Comparison of ENCODE assay signal across 16 cellular contexts in genomic region chr11:61885166-61885778, GRCh38. TPM values are rescaled to one million over a fixed set of nuclear protein-coding genes. Genes with fewer than 3 reads are reported as not detected.
DNase-seq lines count a peak whose midpoint lies in the region; ATAC-seq and TF ChIP-seq lines count a peak whose summit lies in the region.
"Had no signal": no experiment of that assay in that cellular context is flagged by ENCODE, and none has a peak within 500 bp of the region (broad histone marks: within the 10 kb centered on the region; RNA-seq: fewer than 3 reads in every experiment).

No MANE protein-coding gene starts in this region.

- H3K27ac ChIP-seq in mesenchymal stem cell (ENCODE audit: low read length, poor library complexity, severe bottlenecking) (no peak overlapping the region), ovary (no peak overlapping the region)
- H3K27ac ChIP-seq: cardiac muscle cell, prostate gland had no signal

- H3K9ac ChIP-seq in mesenchymal stem cell (ENCODE audit: low read length): no peak overlapping the region

- peaks cover 0 to 27% of the 10 kb centered on the region in 2 experiments for H3K36me3 ChIP-seq in mesenchymal stem cell (ENCODE audit: control insufficient read depth in 1 of 2, insufficient read depth in 2 of 2, low read depth in 1 of 2, low read length in 2 of 2)
- no peaks in the 10 kb centered on the region for H3K36me3 ChIP-seq in ovary
- H3K36me3 ChIP-seq: cardiac muscle cell, prostate gland had no signal

- H2AK5ac ChIP-seq in mesenchymal stem cell (ENCODE audit: low read length, severe bottlenecking): peak overlapping the region; percentile 8

- H3K4me3 ChIP-seq in mesenchymal stem cell (ENCODE audit: insufficient read depth in 1 of 2, low read depth in 1 of 2, low read length in 2 of 2): no peak overlapping the region
- H3K4me3 ChIP-seq in ovary: no peak overlapping the region
- H3K4me3 ChIP-seq: cardiac muscle cell, prostate gland had no signal

- no peak overlapping the region for H3K4me2 ChIP-seq in mesenchymal stem cell (ENCODE audit: low read length, poor library complexity, severe bottlenecking)

- H2BK5ac ChIP-seq in mesenchymal stem cell (ENCODE audit: low read depth, low read length, poor library complexity, severe bottlenecking): no peak overlapping the region

- intact Hi-C loops in ovary (cut with DNase I): no loop called here
- intact Hi-C loops in posterior vena cava (cut with DNase I): no loop called here

- no peak for TF ChIP-seq CTCF in ovary (IDR thresholded peaks at IDR 0.05)

- DNase-seq in DMS79 treated with DMSO at 0.1 percent for 48 hours (lab: John Stamatoyannopoulos, UW) (peak; percentile 87), LHCN-M2 (ENCODE audit: low read depth) (peak; percentile 68), NCI-H69 (lab: John Stamatoyannopoulos, UW) (peak; percentile 29), mesenchymal stem cell (peak; percentile 22), ovary (no peak), posterior vena cava (ENCODE audit: low spot score) (no peak)
- DNase-seq: head of caudate nucleus, NCI-H1694 treated with DMSO at 0.1 percent for 48 hours, SHP77 had no signal

- H2AFZ ChIP-seq in mesenchymal stem cell (ENCODE audit: low read depth, low read length): no peak overlapping the region

- H3K9me3 ChIP-seq in mesenchymal stem cell (ENCODE audit: control insufficient read depth, low read length): no peaks in the 10 kb centered on the region
- no peaks in the 10 kb centered on the region for H3K9me3 ChIP-seq in ovary
- H3K9me3 ChIP-seq: prostate gland had no signal

- no peak overlapping the region for H2BK12ac ChIP-seq in mesenchymal stem cell (ENCODE audit: low read length in 2 of 2)

- 94% methylated on average over 6 of the region's 7 CpGs for WGBS in mesenchymal stem cell
- WGBS in ovary, 3 donors: 88 to 91% (median 88%) methylated on average over 7 of the region's 7 CpGs

- no peak overlapping the region for H3K23ac ChIP-seq in mesenchymal stem cell (ENCODE audit: low read length in 2 of 2)

- H2BK120ac ChIP-seq in mesenchymal stem cell (ENCODE audit: low read depth, low read length): no peak overlapping the region

- H4K91ac ChIP-seq in mesenchymal stem cell (ENCODE audit: low read length): no peak overlapping the region

- H3K27me3 ChIP-seq in mesenchymal stem cell (ENCODE audit: control insufficient read depth in 1 of 2, insufficient read depth in 1 of 2, low read length in 2 of 2): no peaks in the 10 kb centered on the region
- no peaks in the 10 kb centered on the region for H3K27me3 ChIP-seq in ovary
- H3K27me3 ChIP-seq: cardiac muscle cell had no signal

- H3K18ac ChIP-seq in mesenchymal stem cell (ENCODE audit: low read depth in 1 of 2, low read length in 2 of 2): no peak overlapping the region

- no peak overlapping the region for H3K14ac ChIP-seq in mesenchymal stem cell (ENCODE audit: low read length in 2 of 2)

- peaks cover 42% of the 10 kb centered on the region for H3K79me1 ChIP-seq in mesenchymal stem cell (replicated peaks; ENCODE audit: low read length, poor library complexity, severe bottlenecking)

- no peak for TF ChIP-seq EP300 in ovary (IDR thresholded peaks at IDR 0.05)

- H3K4ac ChIP-seq in mesenchymal stem cell (ENCODE audit: low read depth in 1 of 2, low read length in 2 of 2): no peak overlapping the region

- H4K8ac ChIP-seq in mesenchymal stem cell (ENCODE audit: low read length): no peak overlapping the region

- no peak overlapping the region for H2BK15ac ChIP-seq in mesenchymal stem cell (ENCODE audit: low read depth, poor library complexity, severe bottlenecking)

- ATAC-seq in HG03196 (IDR thresholded peaks at IDR 0.05; ENCODE audit: unreplicated experiment) (no peak), HG03469 (IDR thresholded peaks at IDR 0.05; ENCODE audit: unreplicated experiment) (no peak)
- ATAC-seq: natural killer cell treated with Interleukin-12 subunit alpha and Interleukin-12 subunit beta and Interleukin-15 and Interleukin-18, amount 100 ng/mL, for 72 hours had no signal

- peaks cover 15% of the 10 kb centered on the region for H3K4me1 ChIP-seq in mesenchymal stem cell (ENCODE audit: control insufficient read depth, insufficient read depth, low read depth, low read length)
- peaks cover under 1% of the 10 kb centered on the region for H3K4me1 ChIP-seq in ovary (ENCODE audit: insufficient read depth)

- TF ChIP-seq POLR2A in ovary (IDR thresholded peaks at IDR 0.05): no peak

RNA-seq across cellular contexts. Expression of gene FADS3, which starts 6.1 kb away (rescaled TPM):
- 293 and 313 TPM in 2 replicates for total RNA-seq in LHCN-M2 (2014; rRNA removed)
- 189 TPM for polyA plus RNA-seq in LHCN-M2 (2012)
- polyA plus RNA-seq in mesenchymal stem cell (2013, experiment 1 of 2): 65.4 TPM
- 66.5 TPM for polyA plus RNA-seq in mesenchymal stem cell (2013, experiment 2 of 2)
- total RNA-seq in ovary: 10 to 100 TPM; 21.9 to 85.8 (median 41.3) TPM
- 10 to 100 TPM; 10.6 to 52.3 TPM for polyA plus RNA-seq in ovary
- total RNA-seq in posterior vena cava: 100 to 1,000 TPM in 1 of 2 donors, 10 to 100 TPM in 1; 83.0 to 106 TPM

RNA-seq across cellular contexts. Expression of gene RAB3IL1, which starts 32.1 kb away (rescaled TPM):
- total RNA-seq in LHCN-M2 (2014; rRNA removed) (2.4 and 4.8 TPM in 2 replicates), ovary (10 to 100 TPM; 14.1 to 90.0 (median 53.8) TPM), posterior vena cava (10 to 100 TPM; 26.7 to 31.5 TPM)
- 6.4 TPM for polyA plus RNA-seq in LHCN-M2 (2012)
- polyA plus RNA-seq in mesenchymal stem cell (2013, experiment 1 of 2): 10.9 TPM
- 10.4 TPM for polyA plus RNA-seq in mesenchymal stem cell (2013, experiment 2 of 2)
- 10 to 100 TPM in 1 of 2 donors, 1 to 10 TPM in 1; 4.5 to 42.8 TPM for polyA plus RNA-seq in ovary
- total RNA-seq: activated CD8-positive, alpha-beta memory T cell treated with anti-CD3 and anti-CD28 coated beads for 36 hours; B cell; natural killer cell treated with Interleukin-12 subunit alpha and Interleukin-12 subunit beta and Interleukin-15 and Interleukin-18, amount 100 ng/mL, for 72 hours had no signal

RNA-seq across cellular contexts. Expression of gene FADS2, which starts 57.2 kb away (rescaled TPM):
- total RNA-seq in LHCN-M2 (2014; rRNA removed): 37.1 and 45.5 TPM in 2 replicates
- 79.0 TPM for polyA plus RNA-seq in LHCN-M2 (2012)
- 1,185 TPM for polyA plus RNA-seq in mesenchymal stem cell (2013, experiment 1 of 2)
- 1,187 TPM for polyA plus RNA-seq in mesenchymal stem cell (2013, experiment 2 of 2)
- 100 to 1,000 TPM in 1 of 7 donors, 10 to 100 TPM in 4, 1 to 10 TPM in 2; 6.3 to 298 (median 26.2) TPM for total RNA-seq in ovary
- polyA plus RNA-seq in ovary: 10 to 100 TPM; 20.6 to 96.9 TPM
- 100 to 1,000 TPM in 1 of 2 donors, 10 to 100 TPM in 1; 60.3 to 123 TPM for total RNA-seq in posterior vena cava

Comparison
In these comparisons a context has a peak if more than half of its experiments do, and no peak if none do; other contexts are left out.
1. DNase-seq: peak in DMS79 treated with DMSO at 0.1 percent for 48 hours (single experiment), LHCN-M2 (single experiment), NCI-H69 (single experiment) and mesenchymal stem cell (single experiment); none in ovary (0 of 5) and posterior vena cava (single experiment).